ENCODE assay signal across 8 cellular contexts in genomic region chr10:31242902-31243301, GRCh38.
DNase-seq lines count a peak whose midpoint lies in the region; ATAC-seq and TF ChIP-seq lines count a peak whose summit lies in the region.

No MANE protein-coding gene starts in this region.

- H3K9me3 ChIP-seq in WERI-Rb-1 (ENCODE audit: severe bottlenecking), result no peaks in the 10 kb centered on the region

- H3K36me3 ChIP-seq in WERI-Rb-1, result no peaks in the 10 kb centered on the region

- no peak overlapping the region for H3K4me3 ChIP-seq in astrocyte of the spinal cord (ENCODE audit: low read depth, low read length)
- H3K4me3 ChIP-seq in retinal pigment epithelial cell (ENCODE audit: low read length), result no peak overlapping the region
- H3K4me3 ChIP-seq in WERI-Rb-1 (ENCODE audit: low read depth, low read length), result no peak overlapping the region

- peak; percentile 28 for DNase-seq in left cardiac atrium
- DNase-seq in left ventricle myocardium superior, result no peak
- DNase-seq in SK-N-DZ (ENCODE audit: low spot score), result peak; percentile 43
- DNase-seq in astrocyte of the spinal cord (ENCODE audit: low read depth, low spot score), result peak; percentile 95
- DNase-seq in retinal pigment epithelial cell (ENCODE audit: low read depth), result peak; percentile 53
- no peak for DNase-seq in WERI-Rb-1

- H3K27me3 ChIP-seq in WERI-Rb-1 (ENCODE audit: insufficient read depth, low read depth, severe bottlenecking), result no peaks in the 10 kb centered on the region

- H3K27ac ChIP-seq in WERI-Rb-1, result no peak overlapping the region

- intact Hi-C loops in left cardiac atrium (cut with DNase I), result no loop called here
- intact Hi-C loops in left ventricle myocardium superior (cut with micrococcal nuclease), result no loop called here

- in situ Hi-C loops in astrocyte of the spinal cord (cut with HindIII; ENCODE audit: low sequenced_read_pairs), result no loop called here

- peak in 1 of 2 donors; percentile 83 for ATAC-seq in left cardiac atrium
- no peak for ATAC-seq in left ventricle myocardium superior
- no peak for ATAC-seq in GM18519 (IDR thresholded peaks at IDR 0.05; ENCODE audit: low FRiP score, unreplicated experiment)
- no peak for ATAC-seq in GM21381 (IDR thresholded peaks at IDR 0.05; ENCODE audit: unreplicated experiment)

- TF ChIP-seq CTCF in astrocyte of the spinal cord (IDR thresholded peaks at IDR 0.05; ENCODE audit: low read depth, low read length) (no peak), retinal pigment epithelial cell (conservative IDR thresholded peaks at IDR 0.05; ENCODE audit: low read depth, low read length) (no peak), WERI-Rb-1 (IDR thresholded peaks at IDR 0.05; ENCODE audit: low read depth, low read length) (no peak)

Comparison
In these comparisons a context has a peak if more than half of its experiments do, and no peak if none do; other contexts are left out.
1. DNase-seq: peak in left cardiac atrium (single experiment), SK-N-DZ (single experiment), astrocyte of the spinal cord (single experiment) and retinal pigment epithelial cell (single experiment); none in left ventricle myocardium superior (single experiment) and WERI-Rb-1 (single experiment).